ENCODE assay signal across 13 cellular contexts in the genomic region with DNA sequence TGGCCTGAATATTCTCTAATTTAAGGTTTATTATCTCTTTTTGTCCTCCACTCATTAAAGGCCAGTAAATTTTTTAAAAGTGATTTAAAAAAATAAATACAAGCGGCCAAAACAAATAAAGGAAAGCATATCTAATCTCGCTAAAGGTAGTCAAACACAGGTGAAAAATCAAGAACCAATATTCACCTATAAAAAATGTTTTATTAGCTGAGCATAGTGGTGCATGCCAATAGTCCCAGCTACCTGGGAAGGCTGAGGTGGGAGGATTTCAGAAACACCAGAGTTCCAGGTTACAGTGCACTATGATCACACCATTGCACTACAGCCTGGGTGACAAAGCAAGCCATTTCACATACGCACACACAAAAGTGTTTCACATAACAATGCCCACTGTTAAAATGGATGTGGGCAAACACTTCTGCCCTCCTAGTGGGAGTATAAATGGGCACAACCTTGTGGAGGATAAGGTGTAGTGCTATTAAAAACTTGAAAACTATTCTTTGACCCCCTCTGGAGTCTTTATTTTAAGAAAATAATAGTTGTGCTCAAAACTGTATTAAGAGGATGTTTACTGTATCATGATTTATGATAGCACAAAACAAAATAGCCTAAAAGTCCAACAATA.
"Had no signal": no experiment of that assay in that cellular context is flagged by ENCODE, and none has a peak within 500 bp of the region (broad histone marks: within the 10 kb centered on the region; RNA-seq: fewer than 3 reads in every experiment).

No MANE protein-coding gene starts in this region.

- H3K4me3 Mint-ChIP-seq: nephron progenitor cell; stimulated activated naive CD8-positive, alpha-beta T cell treated with anti-CD3 and anti-CD28 coated beads, Interleukin-15, Interleukin-2, amounts not matched to agents 100 ng/mL and 50 ng/mL, for 24 hours; T-helper 2 cell treated with Interferon-gamma antibody and Interleukin-4, amounts not matched to agents 5 μg/mL and 100 μg/mL, for 36 hours had no signal

- DNase-seq: activated effector memory CD4-positive, alpha-beta T cell treated with Interleukin-2 at 50 U/mL for 16 hours; activated T-cell treated with anti-CD3 and anti-CD28 coated beads, Interleukin-2, amount 50 U/mL, for 1 hour; esophagus squamous epithelium; nephron progenitor cell; occipital lobe; trophoblast cell had no signal

- H3K36me3 Mint-ChIP-seq: activated naive CD4-positive, alpha-beta T cell treated with anti-CD3 and anti-CD28 coated beads, Interleukin-2, amount 50 U/mL, for 72 hours had no signal

- H3K27ac Mint-ChIP-seq: activated naive CD4-positive, alpha-beta T cell treated with anti-CD3 and anti-CD28 coated beads, Interleukin-2, amount 50 U/mL, for 72 hours; nephron progenitor cell; stimulated activated naive CD8-positive, alpha-beta T cell treated with anti-CD3 and anti-CD28 coated beads, Interleukin-15, Interleukin-2, amounts not matched to agents 100 ng/mL and 50 ng/mL, for 24 hours; T-helper 2 cell treated with Interferon-gamma antibody and Interleukin-4, amounts not matched to agents 5 μg/mL and 100 μg/mL, for 36 hours had no signal

- H3K4me1 ChIP-seq: esophagus squamous epithelium, suprapubic skin had no signal

- H3K36me3 ChIP-seq: esophagus squamous epithelium, right atrium auricular region, suprapubic skin had no signal

- H3K27me3 Mint-ChIP-seq: stimulated activated naive CD8-positive, alpha-beta T cell treated with anti-CD3 and anti-CD28 coated beads, Interleukin-15, Interleukin-2, amounts not matched to agents 100 ng/mL and 50 ng/mL, for 24 hours had no signal

- ATAC-seq: activated CD4-positive, CD25-positive, alpha-beta regulatory T cell treated with anti-CD3 and anti-CD28 coated beads, Interleukin-2, amount 50 U/mL, for 24 hours; activated naive CD4-positive, alpha-beta T cell treated with anti-CD3 and anti-CD28 coated beads, Interleukin-2, amount 50 U/mL, for 72 hours had no signal

- H3K4me1 Mint-ChIP-seq: nephron progenitor cell had no signal

- H3K27ac ChIP-seq: esophagus squamous epithelium, right atrium auricular region, suprapubic skin had no signal

- FAIRE-seq: colon had no signal

- H3K9me3 ChIP-seq: esophagus squamous epithelium, right atrium auricular region, suprapubic skin had no signal

- H3K27me3 ChIP-seq: esophagus squamous epithelium, right atrium auricular region, suprapubic skin had no signal

- H3K4me3 ChIP-seq: esophagus squamous epithelium, right atrium auricular region, suprapubic skin had no signal

- H3K9me3 Mint-ChIP-seq: activated naive CD4-positive, alpha-beta T cell treated with anti-CD3 and anti-CD28 coated beads, Interleukin-2, amount 50 U/mL, for 72 hours; nephron progenitor cell; stimulated activated naive CD8-positive, alpha-beta T cell treated with anti-CD3 and anti-CD28 coated beads, Interleukin-15, Interleukin-2, amounts not matched to agents 100 ng/mL and 50 ng/mL, for 24 hours; T-helper 2 cell treated with Interferon-gamma antibody and Interleukin-4, amounts not matched to agents 5 μg/mL and 100 μg/mL, for 36 hours had no signal
